In genomic region chr1:185375583-185375982, GRCh38 we compare ENCODE assay signal across 12 cellular contexts. TPM values are rescaled to one million over a fixed set of nuclear protein-coding genes. Genes with fewer than 3 reads are reported as not detected.
DNase-seq lines count a peak whose midpoint lies in the region; ATAC-seq and TF ChIP-seq lines count a peak whose summit lies in the region.
"Had no signal": no experiment of that assay in that cellular context is flagged by ENCODE, and none has a peak within 500 bp of the region (broad histone marks: within the 10 kb centered on the region; RNA-seq: fewer than 3 reads in every experiment).

No MANE protein-coding gene starts in this region.

- CTCF ChIA-PET in activated CD4-positive, alpha-beta T cell treated with anti-CD3 and anti-CD28 coated beads for 36 hours (lab: Charles Lee): no interaction called here

- no peaks in the 10 kb centered on the region for H3K9me3 Mint-ChIP-seq in activated CD4-positive, alpha-beta T cell treated with anti-CD3 and anti-CD28 coated beads, Interleukin-2, amount 10 ng/mL, durations not matched to agents 24 days and 14 days
- H3K9me3 Mint-ChIP-seq in activated CD4-positive, alpha-beta T cell treated with anti-CD3 and anti-CD28 coated beads for 36 hours (ENCODE audit: low read depth): no peaks in the 10 kb centered on the region

- ATAC-seq in activated CD4-positive, alpha-beta T cell treated with anti-CD3 and anti-CD28 coated beads for 36 hours: no peak
- ATAC-seq in GM18517 (IDR thresholded peaks at IDR 0.05; ENCODE audit: unreplicated experiment) (no peak), GM19397 (IDR thresholded peaks at IDR 0.05; ENCODE audit: unreplicated experiment) (no peak)

- 68 to 76% (median 73%) methylated on average over 6 of the region's 6 CpGs for WGBS in adrenal gland, 4 donors
- WGBS in testis, 2 donors: 77 to 91% methylated on average over 6 of the region's 6 CpGs

- H3K9me3 ChIP-seq in adrenal gland (replicated peaks in 1 of 3) (no peaks in the 10 kb centered on the region), testis (no peaks in the 10 kb centered on the region)

- POLR2A ChIA-PET in activated CD4-positive, alpha-beta T cell treated with anti-CD3 and anti-CD28 coated beads for 36 hours (lab: Charles Lee): no interaction called here

- H3K4me1 ChIP-seq in adrenal gland (replicated peaks in 1 of 2) (no peaks in the 10 kb centered on the region), testis (no peaks in the 10 kb centered on the region)

- H3K4me1 Mint-ChIP-seq in activated CD4-positive, alpha-beta T cell treated with anti-CD3 and anti-CD28 coated beads, Interleukin-2, amount 10 ng/mL, durations not matched to agents 24 days and 14 days: peaks cover 18% of the 10 kb centered on the region
- H3K4me1 Mint-ChIP-seq in activated CD4-positive, alpha-beta T cell treated with anti-CD3 and anti-CD28 coated beads for 36 hours: peaks cover 13% of the 10 kb centered on the region

- TF ChIP-seq CTCF in adrenal gland (IDR thresholded peaks at IDR 0.05) (no peak), testis (IDR thresholded peaks at IDR 0.05) (no peak)

- H3K36me3 ChIP-seq in adrenal gland (replicated peaks in 1 of 2): no peaks in the 10 kb centered on the region
- H3K36me3 ChIP-seq in testis (ENCODE audit: low read depth, missing control alignments): no peaks in the 10 kb centered on the region

- no peak overlapping the region for H3K27ac Mint-ChIP-seq in activated CD4-positive, alpha-beta T cell treated with anti-CD3 and anti-CD28 coated beads, Interleukin-2, amount 10 ng/mL, durations not matched to agents 24 days and 14 days
- H3K27ac Mint-ChIP-seq in activated CD4-positive, alpha-beta T cell treated with anti-CD3 and anti-CD28 coated beads for 36 hours: no peak overlapping the region

- H3K4me3 Mint-ChIP-seq in activated CD4-positive, alpha-beta T cell treated with anti-CD3 and anti-CD28 coated beads, Interleukin-2, amount 10 ng/mL, durations not matched to agents 24 days and 14 days: no peak overlapping the region
- H3K4me3 Mint-ChIP-seq in activated CD4-positive, alpha-beta T cell treated with anti-CD3 and anti-CD28 coated beads for 36 hours: no peak overlapping the region

- H3K27me3 ChIP-seq in adrenal gland: no peaks in the 10 kb centered on the region
- no peaks in the 10 kb centered on the region for H3K27me3 ChIP-seq in testis

- no peak overlapping the region for H3K4me3 ChIP-seq in adrenal gland
- H3K4me3 ChIP-seq in testis: no peak overlapping the region

- H3K27me3 Mint-ChIP-seq in activated CD4-positive, alpha-beta T cell treated with anti-CD3 and anti-CD28 coated beads, Interleukin-2, amount 10 ng/mL, durations not matched to agents 24 days and 14 days: no peaks in the 10 kb centered on the region
- H3K27me3 Mint-ChIP-seq in activated CD4-positive, alpha-beta T cell treated with anti-CD3 and anti-CD28 coated beads for 36 hours: no peaks in the 10 kb centered on the region

- DNase-seq in activated CD4-positive, alpha-beta T cell treated with anti-CD3 and anti-CD28 coated beads, Interleukin-2, amount 10 ng/mL, durations not matched to agents 24 days and 14 days: peak; percentile 58
- DNase-seq in activated CD4-positive, alpha-beta T cell treated with anti-CD3 and anti-CD28 coated beads for 36 hours: no peak
- peak in 6 of 7 donors; percentile 27 to 73 (median 49) for DNase-seq in adrenal gland
- peak; percentile 79 for DNase-seq in left kidney (ENCODE audit: low read depth, low spot score)
- DNase-seq in testis: peak; percentile 28
- DNase-seq in foreskin melanocyte: no peak
- DNase-seq: activated CD4-positive, alpha-beta T cell treated with anti-CD3 and anti-CD28 coated beads for 48 hours; DMS79 treated with DMSO at 0.1 percent for 48 hours; NCI-H2171; posterior cingulate gyrus had no signal

- H3K36me3 Mint-ChIP-seq in activated CD4-positive, alpha-beta T cell treated with anti-CD3 and anti-CD28 coated beads, Interleukin-2, amount 10 ng/mL, durations not matched to agents 24 days and 14 days (ENCODE audit: low read depth): peaks cover 3% of the 10 kb centered on the region
- no peaks in the 10 kb centered on the region for H3K36me3 Mint-ChIP-seq in activated CD4-positive, alpha-beta T cell treated with anti-CD3 and anti-CD28 coated beads for 36 hours (ENCODE audit: low read depth)

- H3K27ac ChIP-seq in adrenal gland (peak overlapping the region in 2 of 5 donors; percentile 52 to 76), testis (peak overlapping the region in 1 of 2 donors; percentile 7)

- intact Hi-C loops in activated CD4-positive, alpha-beta T cell treated with anti-CD3 and anti-CD28 coated beads, Interleukin-2, amount 10 ng/mL, durations not matched to agents 24 days and 14 days (cut with micrococcal nuclease): loop anchor here (5.0 kb wide), 1 partner anchor 38 kb away; no protein-coding TSS in a partner anchor
- intact Hi-C loops in activated CD4-positive, alpha-beta T cell treated with anti-CD3 and anti-CD28 coated beads for 36 hours (cut with DNase I, micrococcal nuclease): no loop called here
- intact Hi-C loops in adrenal gland (cut with DNase I) (no loop called here), testis (cut with DNase I; ENCODE audit: low total_unique reads) (no loop called here)

- TF ChIP-seq POLR2A in adrenal gland (IDR thresholded peaks at IDR 0.05) (no peak), testis (IDR thresholded peaks at IDR 0.05) (no peak)

RNA-seq across cellular contexts. Expression of gene IVNS1ABP, which starts 58.5 kb away (rescaled TPM):
- total RNA-seq in activated CD4-positive, alpha-beta T cell treated with anti-CD3 and anti-CD28 coated beads, Interleukin-2, amount 10 ng/mL, durations not matched to agents 24 days and 14 days: 186 and 187 TPM in 2 replicates
- 100 to 1,000 TPM; 116 to 129 TPM for total RNA-seq in activated CD4-positive, alpha-beta T cell treated with anti-CD3 and anti-CD28 coated beads for 36 hours
- total RNA-seq in adrenal gland (10 to 100 TPM; 20.4 to 60.1 (median 40.5) TPM), testis (10 to 100 TPM; 78.3 to 94.6 TPM)
- polyA plus RNA-seq in adrenal gland (10 to 100 TPM; 30.2 to 58.6 (median 37.0) TPM), testis (ENCODE audit: insufficient read depth, low read depth, low replicate concordance) (58.9 TPM)

Comparison
In these comparisons a context has a peak if more than half of its experiments do, and no peak if none do; other contexts are left out.
1. DNase-seq: peak in activated CD4-positive, alpha-beta T cell treated with anti-CD3 and anti-CD28 coated beads, Interleukin-2, amount 10 ng/mL, durations not matched to agents 24 days and 14 days (single experiment), adrenal gland (6 of 7), left kidney (single experiment) and testis (single experiment); none in activated CD4-positive, alpha-beta T cell treated with anti-CD3 and anti-CD28 coated beads for 36 hours (single experiment) and foreskin melanocyte (single experiment).